Comparison of ENCODE assay signal across 2 cellular contexts in the genomic region with DNA sequence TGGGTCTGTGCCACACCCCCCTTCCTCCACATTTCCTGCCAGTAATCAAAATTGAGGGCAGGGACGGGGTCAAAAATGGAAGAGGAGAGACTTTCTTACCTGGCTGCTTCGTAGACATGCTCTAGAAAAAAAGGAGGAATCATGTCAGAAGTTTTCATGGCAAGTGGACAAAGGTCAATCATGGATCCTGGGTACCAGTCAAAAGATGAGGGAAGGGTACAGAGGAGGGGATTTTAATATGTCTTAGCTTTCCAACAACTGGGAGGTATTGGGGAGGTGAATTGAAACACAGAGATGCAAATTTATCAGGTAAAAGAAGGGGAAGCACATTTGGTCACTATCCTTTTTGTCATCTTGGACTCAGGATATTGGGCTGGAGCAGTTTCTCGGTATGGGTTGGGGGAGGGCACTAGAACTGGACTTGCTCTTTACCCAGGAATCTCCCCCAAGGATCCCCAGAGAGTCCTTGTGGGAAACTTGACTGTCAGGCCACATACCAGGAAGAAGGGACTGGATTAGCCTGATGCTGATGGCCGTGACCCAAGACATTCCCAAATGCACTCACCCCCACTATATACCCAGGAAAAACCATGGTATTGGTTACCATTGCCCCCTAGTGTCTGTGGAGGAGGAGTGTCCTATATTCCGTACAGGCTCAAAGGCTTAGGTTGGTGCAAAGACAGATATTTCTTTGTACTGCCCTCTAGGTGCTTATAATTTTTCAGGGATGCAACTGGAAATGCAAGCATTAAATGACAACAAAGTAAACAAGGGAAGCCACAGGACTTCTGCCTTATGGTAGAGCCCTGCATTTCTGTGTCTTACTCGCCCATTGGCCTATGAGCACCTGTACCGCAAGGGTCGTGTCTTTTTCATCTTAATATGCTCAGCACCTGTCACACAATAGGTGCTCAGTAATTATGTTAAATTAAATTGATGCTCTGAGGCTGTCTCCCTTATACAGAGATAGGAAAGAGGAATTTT.
TF ChIP-seq lines count a peak whose summit lies in the region.

No MANE protein-coding gene starts in this region.

TF ChIP-seq in SK-N-SH, 30 proteins besides CTCF, POLR2A, EP300 and RAD21 (continued from another document):
- TF ChIP-seq PBX3 (IDR thresholded peaks at IDR 0.05) (no peak), FOXJ3 (CRISPR knock-in tag; IDR thresholded peaks at IDR 0.05) (no peak), FOXM1 (IDR thresholded peaks at IDR 0.05; ENCODE audit: low read depth) (no peak), GATA2 (CRISPR knock-in tag; IDR thresholded peaks at IDR 0.05) (no peak), EZH2phosphoT487 (IDR thresholded peaks at IDR 0.05; ENCODE audit: borderline replicate concordance, low read depth) (no peak), IRF3 (IDR thresholded peaks at IDR 0.05; ENCODE audit: low read depth, low read length) (no peak), TAF1 (IDR thresholded peaks at IDR 0.05; ENCODE audit: borderline replicate concordance, low read depth, low read length) (no peak), MXI1 (IDR thresholded peaks at IDR 0.05; ENCODE audit: low read depth, low read length) (no peak), ELF1 (IDR thresholded peaks at IDR 0.05) (no peak), CHD2 (IDR thresholded peaks at IDR 0.05; ENCODE audit: low read length, partially characterized antibody) (no peak), POLR2AphosphoS5 (IDR thresholded peaks at IDR 0.05; ENCODE audit: low read depth, low read length) (no peak), NRF1 (IDR thresholded peaks at IDR 0.05; ENCODE audit: low read depth, low read length) (no peak)
- TF ChIP-seq, protein P1, sequence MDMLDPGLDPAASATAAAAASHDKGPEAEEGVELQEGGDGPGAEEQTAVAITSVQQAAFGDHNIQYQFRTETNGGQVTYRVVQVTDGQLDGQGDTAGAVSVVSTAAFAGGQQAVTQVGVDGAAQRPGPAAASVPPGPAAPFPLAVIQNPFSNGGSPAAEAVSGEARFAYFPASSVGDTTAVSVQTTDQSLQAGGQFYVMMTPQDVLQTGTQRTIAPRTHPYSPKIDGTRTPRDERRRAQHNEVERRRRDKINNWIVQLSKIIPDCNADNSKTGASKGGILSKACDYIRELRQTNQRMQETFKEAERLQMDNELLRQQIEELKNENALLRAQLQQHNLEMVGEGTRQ (IDR thresholded peaks at IDR 0.05; ENCODE audit: borderline replicate concordance, low read depth, low read length): no peak
- TF ChIP-seq, protein P2, sequence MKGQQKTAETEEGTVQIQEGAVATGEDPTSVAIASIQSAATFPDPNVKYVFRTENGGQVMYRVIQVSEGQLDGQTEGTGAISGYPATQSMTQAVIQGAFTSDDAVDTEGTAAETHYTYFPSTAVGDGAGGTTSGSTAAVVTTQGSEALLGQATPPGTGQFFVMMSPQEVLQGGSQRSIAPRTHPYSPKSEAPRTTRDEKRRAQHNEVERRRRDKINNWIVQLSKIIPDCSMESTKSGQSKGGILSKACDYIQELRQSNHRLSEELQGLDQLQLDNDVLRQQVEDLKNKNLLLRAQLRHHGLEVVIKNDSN (IDR thresholded peaks at IDR 0.05; ENCODE audit: borderline replicate concordance, low read depth): no peak

TF ChIP-seq in SK-N-SH treated with all-trans-retinoic acid at 6 μM for 48 hours, 23 proteins besides CTCF, POLR2A, EP300 and RAD21 (continued from another document):
- no peak for TF ChIP-seq CREB5 (CRISPR knock-in tag; IDR thresholded peaks at IDR 0.05; ENCODE audit: low read depth)
- TF ChIP-seq, protein P3, sequence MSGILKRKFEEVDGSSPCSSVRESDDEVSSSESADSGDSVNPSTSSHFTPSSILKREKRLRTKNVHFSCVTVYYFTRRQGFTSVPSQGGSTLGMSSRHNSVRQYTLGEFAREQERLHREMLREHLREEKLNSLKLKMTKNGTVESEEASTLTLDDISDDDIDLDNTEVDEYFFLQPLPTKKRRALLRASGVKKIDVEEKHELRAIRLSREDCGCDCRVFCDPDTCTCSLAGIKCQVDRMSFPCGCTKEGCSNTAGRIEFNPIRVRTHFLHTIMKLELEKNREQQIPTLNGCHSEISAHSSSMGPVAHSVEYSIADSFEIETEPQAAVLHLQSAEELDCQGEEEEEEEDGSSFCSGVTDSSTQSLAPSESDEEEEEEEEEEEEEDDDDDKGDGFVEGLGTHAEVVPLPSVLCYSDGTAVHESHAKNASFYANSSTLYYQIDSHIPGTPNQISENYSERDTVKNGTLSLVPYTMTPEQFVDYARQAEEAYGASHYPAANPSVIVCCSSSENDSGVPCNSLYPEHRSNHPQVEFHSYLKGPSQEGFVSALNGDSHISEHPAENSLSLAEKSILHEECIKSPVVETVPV (CRISPR knock-in tag; IDR thresholded peaks at IDR 0.05): no peak
- TF ChIP-seq GLIS3 (CRISPR knock-in tag; IDR thresholded peaks at IDR 0.05): no peak
- TF ChIP-seq ZNF8 (CRISPR knock-in tag; IDR thresholded peaks at IDR 0.05): no peak
- TF ChIP-seq ZFP3 (CRISPR knock-in tag; IDR thresholded peaks at IDR 0.05): no peak
- TF ChIP-seq, protein P4, sequence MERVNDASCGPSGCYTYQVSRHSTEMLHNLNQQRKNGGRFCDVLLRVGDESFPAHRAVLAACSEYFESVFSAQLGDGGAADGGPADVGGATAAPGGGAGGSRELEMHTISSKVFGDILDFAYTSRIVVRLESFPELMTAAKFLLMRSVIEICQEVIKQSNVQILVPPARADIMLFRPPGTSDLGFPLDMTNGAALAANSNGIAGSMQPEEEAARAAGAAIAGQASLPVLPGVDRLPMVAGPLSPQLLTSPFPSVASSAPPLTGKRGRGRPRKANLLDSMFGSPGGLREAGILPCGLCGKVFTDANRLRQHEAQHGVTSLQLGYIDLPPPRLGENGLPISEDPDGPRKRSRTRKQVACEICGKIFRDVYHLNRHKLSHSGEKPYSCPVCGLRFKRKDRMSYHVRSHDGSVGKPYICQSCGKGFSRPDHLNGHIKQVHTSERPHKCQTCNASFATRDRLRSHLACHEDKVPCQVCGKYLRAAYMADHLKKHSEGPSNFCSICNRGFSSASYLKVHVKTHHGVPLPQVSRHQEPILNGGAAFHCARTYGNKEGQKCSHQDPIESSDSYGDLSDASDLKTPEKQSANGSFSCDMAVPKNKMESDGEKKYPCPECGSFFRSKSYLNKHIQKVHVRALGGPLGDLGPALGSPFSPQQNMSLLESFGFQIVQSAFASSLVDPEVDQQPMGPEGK (CRISPR knock-in tag; IDR thresholded peaks at IDR 0.05; ENCODE audit: borderline replicate concordance): no peak
- TF ChIP-seq PPARA (CRISPR knock-in tag; IDR thresholded peaks at IDR 0.05; ENCODE audit: borderline replicate concordance): no peak
